In genomic region chr2:199455186-199455532, GRCh38 we compare ENCODE assay signal across 8 cellular contexts. TPM values are rescaled to one million over a fixed set of nuclear protein-coding genes. Genes with fewer than 3 reads are reported as not detected.
A peak's percentile ranks its signal among the peaks of the same experiment; 100 is the strongest.
DNase-seq lines count a peak whose midpoint lies in the region; ATAC-seq and TF ChIP-seq lines count a peak whose summit lies in the region.

No MANE protein-coding gene starts in this region.

- ATAC-seq in GM21786 (IDR thresholded peaks at IDR 0.05; ENCODE audit: unreplicated experiment) = no peak
- ATAC-seq in GM18511 (IDR thresholded peaks at IDR 0.05; ENCODE audit: unreplicated experiment) = no peak

- no peaks in the 10 kb centered on the region for H3K9me3 Mint-ChIP-seq in Caco-2 (ENCODE audit: unreplicated experiment)
- no peaks in the 10 kb centered on the region for H3K9me3 Mint-ChIP-seq in nephron

- CTCF ChIA-PET in Caco-2 (lab: Charles Lee) (no interaction called here), GM10248 (lab: Yijun Ruan, JAX) (no interaction called here)

- intact Hi-C loops in Caco-2 (cut with micrococcal nuclease; ENCODE audit: unreplicated experiment) = loop anchor here (5.0 kb wide), 1 partner anchor 488 kb away; no protein-coding TSS in a partner anchor

- no peak overlapping the region for H3K9ac ChIP-seq in NT2/D1 (ENCODE audit: insufficient read length, low read depth)

- no peak overlapping the region for H3K4me3 ChIP-seq in Caco-2 (ENCODE audit: low read depth, low read length)
- peak overlapping the region; percentile 44 for H3K4me3 ChIP-seq in NT2/D1 (ENCODE audit: insufficient read length, low read depth)
- H3K4me3 ChIP-seq in coronary artery = peak overlapping the region; percentile 79

- H3K36me3 Mint-ChIP-seq in Caco-2 (ENCODE audit: insufficient read depth, unreplicated experiment) (no peaks in the 10 kb centered on the region), nephron (ENCODE audit: low read depth) (no peaks in the 10 kb centered on the region)

- H3K27ac ChIP-seq in coronary artery = no peak overlapping the region

- peaks cover 7% of the 10 kb centered on the region for H3K4me1 Mint-ChIP-seq in Caco-2 (ENCODE audit: low read depth, unreplicated experiment)
- H3K4me1 Mint-ChIP-seq in nephron = peaks cover 25% of the 10 kb centered on the region

- peaks cover 3% of the 10 kb centered on the region; the same call in 1 of the 2 replicates for H3K27me3 ChIP-seq in Caco-2 (replicated peaks; ENCODE audit: control insufficient read depth, insufficient read depth, low read length)
- peaks cover 42% of the 10 kb centered on the region for H3K27me3 ChIP-seq in NT2/D1 (ENCODE audit: insufficient read depth, insufficient read length)

- H3K27ac Mint-ChIP-seq in Caco-2 (ENCODE audit: unreplicated experiment) (no peak overlapping the region), nephron (no peak overlapping the region)

- POLR2A ChIA-PET in Caco-2 (lab: Charles Lee) (no interaction called here), GM10248 (lab: Yijun Ruan, JAX) (no interaction called here)

- TF ChIP-seq CTCF in Caco-2 (IDR thresholded peaks at IDR 0.05; ENCODE audit: insufficient read depth in 1 of 2, low read depth in 1 of 2, low read length in 1 of 2, severe bottlenecking in 1 of 2, unreplicated experiment in 1 of 2) (no peak), coronary artery (IDR thresholded peaks at IDR 0.05) (no peak), nephron (IDR thresholded peaks at IDR 0.05; ENCODE audit: unreplicated experiment in 3 of 3) (no peak), GM10248 (IDR thresholded peaks at IDR 0.05; ENCODE audit: control extremely low read depth, extremely low read depth, low read depth, missing control alignments) (no peak)

- H3K9me3 ChIP-seq in Caco-2 = no peaks in the 10 kb centered on the region
- H3K9me3 ChIP-seq in NT2/D1 (ENCODE audit: insufficient read depth, low read length) = no peaks in the 10 kb centered on the region

- H3K36me3 ChIP-seq in Caco-2 (ENCODE audit: control insufficient read depth, insufficient read depth, low read length) (no peaks in the 10 kb centered on the region), NT2/D1 (ENCODE audit: insufficient read depth, insufficient read length, low read length) (no peaks in the 10 kb centered on the region)

- H3K4me3 Mint-ChIP-seq in Caco-2 (ENCODE audit: unreplicated experiment) (peak overlapping the region; percentile 96), nephron (peak overlapping the region; percentile 61 to 84 (median 77))

- DNase-seq in Caco-2 (no peak), NT2/D1 (ENCODE audit: low read depth, low spot score) (no peak), coronary artery (ENCODE audit: low spot score) (no peak), NK-92 (lab: John Stamatoyannopoulos, UW; ENCODE audit: unreplicated experiment) (no peak), GM10248 (ENCODE audit: extremely low spot score) (no peak)

- H3K27me3 Mint-ChIP-seq in Caco-2 (ENCODE audit: insufficient read depth, unreplicated experiment) (peaks cover 16% of the 10 kb centered on the region), nephron (ENCODE audit: low read depth) (peaks cover 86% of the 10 kb centered on the region)

- H3K4me1 ChIP-seq in Caco-2 (peaks cover 13% of the 10 kb centered on the region), NT2/D1 (ENCODE audit: insufficient read depth, insufficient read length) (peaks cover 6% of the 10 kb centered on the region)

- BruUV-seq in Caco-2 (replicated peaks; lab: Mats Ljungman, UMichigan) = no TSS peak

RNA-seq across cellular contexts. Expression of gene SATB2, which starts 2.6 kb away (rescaled TPM):
- total RNA-seq in Caco-2 (2022) = 1.1 and 1.2 TPM in 2 replicates
